Comparison of ENCODE assay signal across 12 cellular contexts in genomic region chr5:102453716-102454115, GRCh38. TPM values are rescaled to one million over a fixed set of nuclear protein-coding genes. Genes with fewer than 3 reads are reported as not detected.
DNase-seq lines count a peak whose midpoint lies in the region; ATAC-seq lines count a peak whose summit lies in the region.
"Had no signal": no experiment of that assay in that cellular context is flagged by ENCODE, and none has a peak within 500 bp of the region (broad histone marks: within the 10 kb centered on the region; RNA-seq: fewer than 3 reads in every experiment).

No MANE protein-coding gene starts in this region.

- H2BK15ac ChIP-seq in mesendoderm (replicated peaks; ENCODE audit: low read depth), result no peak overlapping the region

- no peaks in the 10 kb centered on the region for H3K79me2 ChIP-seq in mesendoderm (ENCODE audit: control insufficient read depth, insufficient read depth, low read length)

- no peaks in the 10 kb centered on the region for H3K36me3 ChIP-seq in mesendoderm (ENCODE audit: control insufficient read depth, insufficient read depth, low read length)

- no peak overlapping the region for H3K18ac ChIP-seq in mesendoderm (ENCODE audit: low read length)

- H3K27ac ChIP-seq in mesendoderm (ENCODE audit: low read depth, low read length), result no peak overlapping the region

- H2BK5ac ChIP-seq in mesendoderm (ENCODE audit: low read length), result no peak overlapping the region

- DNase-seq in ELR (ENCODE audit: low read depth) (peak; percentile 43), T-cell (no peak), cerebellum (ENCODE audit: low spot score) (no peak), NCI-H2196 (lab: John Stamatoyannopoulos, UW; ENCODE audit: unreplicated experiment) (no peak), mesendoderm (no peak)
- DNase-seq in activated T-helper 1 cell treated with anti-CD3 and anti-CD28 coated beads, Interleukin-12 subunit alpha, Interleukin-12 subunit beta, Interleukin-2, Interleukin-4 antibody, amounts not matched to agents 30 ng/mL and 10 ng/mL and 1 ng/mL, durations not matched to agents 14 hours and 24 hours and 36 hours (ENCODE audit: low spot score), result no peak
- DNase-seq: activated CD8-positive, alpha-beta T cell treated with anti-CD3 and anti-CD28 coated beads, Interleukin-2, amount 10 ng/mL, durations not matched to agents 7 days and 5 days; NCI-H1048 had no signal

- H3K23ac ChIP-seq in mesendoderm (ENCODE audit: low read length), result no peak overlapping the region

- H3K27me3 Mint-ChIP-seq in T-cell, result no peaks in the 10 kb centered on the region
- no peaks in the 10 kb centered on the region for H3K27me3 Mint-ChIP-seq in activated T-helper 1 cell treated with anti-CD3 and anti-CD28 coated beads, Interleukin-12 subunit alpha, Interleukin-12 subunit beta, Interleukin-2, Interleukin-4 antibody, amounts not matched to agents 30 ng/mL and 10 ng/mL and 1 ng/mL, durations not matched to agents 14 hours and 24 hours and 36 hours (ENCODE audit: insufficient read depth)

- H3K4ac ChIP-seq in mesendoderm (ENCODE audit: low read depth, low read length), result no peak overlapping the region

- no peaks in the 10 kb centered on the region for H3K4me1 ChIP-seq in mesendoderm (ENCODE audit: control insufficient read depth, low read depth, low read length)

- intact Hi-C loops in activated T-helper 1 cell treated with anti-CD3 and anti-CD28 coated beads, Interleukin-12 subunit alpha, Interleukin-12 subunit beta, Interleukin-2, Interleukin-4 antibody, amounts not matched to agents 30 ng/mL and 10 ng/mL and 1 ng/mL, durations not matched to agents 14 hours and 24 hours and 36 hours (cut with micrococcal nuclease), result no loop called here

- POLR2A ChIA-PET in T-cell (lab: Charles Lee), result no interaction called here

- CTCF ChIA-PET in T-cell (lab: Charles Lee), result interaction anchor here in 1 of 2 donors (0.5 kb wide), 1 partner anchor 1019 kb away, joined by 3 read pairs; no protein-coding TSS in a partner anchor

- no peaks in the 10 kb centered on the region for H3K36me3 Mint-ChIP-seq in T-cell
- no peaks in the 10 kb centered on the region for H3K36me3 Mint-ChIP-seq in activated T-helper 1 cell treated with anti-CD3 and anti-CD28 coated beads, Interleukin-12 subunit alpha, Interleukin-12 subunit beta, Interleukin-2, Interleukin-4 antibody, amounts not matched to agents 30 ng/mL and 10 ng/mL and 1 ng/mL, durations not matched to agents 14 hours and 24 hours and 36 hours (ENCODE audit: low read depth)

- H3K27me3 ChIP-seq in mesendoderm (ENCODE audit: insufficient read depth, low read length, poor library complexity), result no peaks in the 10 kb centered on the region

- no peak overlapping the region for H2BK120ac ChIP-seq in mesendoderm (ENCODE audit: low read depth, low read length)

- H4K5ac ChIP-seq in mesendoderm (ENCODE audit: low read length), result no peak overlapping the region

- no peak overlapping the region for H3K4me2 ChIP-seq in mesendoderm (ENCODE audit: low read length)

- H3K9me3 Mint-ChIP-seq in T-cell, result peaks cover 0 to 4% (median 0%) of the 10 kb centered on the region in 3 donors
- no peaks in the 10 kb centered on the region for H3K9me3 Mint-ChIP-seq in activated T-helper 1 cell treated with anti-CD3 and anti-CD28 coated beads, Interleukin-12 subunit alpha, Interleukin-12 subunit beta, Interleukin-2, Interleukin-4 antibody, amounts not matched to agents 30 ng/mL and 10 ng/mL and 1 ng/mL, durations not matched to agents 14 hours and 24 hours and 36 hours
- H3K9me3 Mint-ChIP-seq: stimulated activated naive CD8-positive, alpha-beta T cell treated with anti-CD3 and anti-CD28 coated beads, Interleukin-15, Interleukin-2, amounts not matched to agents 100 ng/mL and 50 ng/mL, for 24 hours had no signal

- peaks cover 0 to 2% (median 0%) of the 10 kb centered on the region in 3 donors for H3K4me1 Mint-ChIP-seq in T-cell
- no peaks in the 10 kb centered on the region for H3K4me1 Mint-ChIP-seq in activated T-helper 1 cell treated with anti-CD3 and anti-CD28 coated beads, Interleukin-12 subunit alpha, Interleukin-12 subunit beta, Interleukin-2, Interleukin-4 antibody, amounts not matched to agents 30 ng/mL and 10 ng/mL and 1 ng/mL, durations not matched to agents 14 hours and 24 hours and 36 hours (ENCODE audit: low read depth)
- H3K4me1 Mint-ChIP-seq: nephron had no signal

- H2AK5ac ChIP-seq in mesendoderm (ENCODE audit: low read length), result no peak overlapping the region

- no peak overlapping the region for H4K8ac ChIP-seq in mesendoderm (ENCODE audit: low read depth, low read length)

- H3K79me1 ChIP-seq in mesendoderm (ENCODE audit: low read length), result no peaks in the 10 kb centered on the region

- no peak overlapping the region for H3K9ac ChIP-seq in mesendoderm (ENCODE audit: low read length)

- H3K27ac Mint-ChIP-seq in T-cell, result no peak overlapping the region
- no peak overlapping the region for H3K27ac Mint-ChIP-seq in activated T-helper 1 cell treated with anti-CD3 and anti-CD28 coated beads, Interleukin-12 subunit alpha, Interleukin-12 subunit beta, Interleukin-2, Interleukin-4 antibody, amounts not matched to agents 30 ng/mL and 10 ng/mL and 1 ng/mL, durations not matched to agents 14 hours and 24 hours and 36 hours
- H3K27ac Mint-ChIP-seq: activated CD8-positive, alpha-beta T cell treated with anti-CD3 and anti-CD28 coated beads, Interleukin-2, amount 10 ng/mL, durations not matched to agents 7 days and 5 days; nephron; stimulated activated naive CD8-positive, alpha-beta T cell treated with anti-CD3 and anti-CD28 coated beads, Interleukin-15, Interleukin-2, amounts not matched to agents 100 ng/mL and 50 ng/mL, for 24 hours had no signal

- no peak overlapping the region for H3K56ac ChIP-seq in mesendoderm (ENCODE audit: low read length)

- ATAC-seq in GM19463 (IDR thresholded peaks at IDR 0.05; ENCODE audit: unreplicated experiment) (peak; percentile 93), HG03108 (IDR thresholded peaks at IDR 0.05; ENCODE audit: unreplicated experiment) (peak; percentile 72), T-cell (replicated peaks in 1 of 4) (no peak)
- ATAC-seq: activated CD8-positive, alpha-beta T cell treated with anti-CD3 and anti-CD28 coated beads, Interleukin-2, amount 10 ng/mL, durations not matched to agents 7 days and 5 days had no signal

- peak overlapping the region in 2 of 3 donors; percentile 17 to 18 for H3K4me3 Mint-ChIP-seq in T-cell
- H3K4me3 Mint-ChIP-seq in activated T-helper 1 cell treated with anti-CD3 and anti-CD28 coated beads, Interleukin-12 subunit alpha, Interleukin-12 subunit beta, Interleukin-2, Interleukin-4 antibody, amounts not matched to agents 30 ng/mL and 10 ng/mL and 1 ng/mL, durations not matched to agents 14 hours and 24 hours and 36 hours, result no peak overlapping the region
- H3K4me3 Mint-ChIP-seq: activated CD8-positive, alpha-beta T cell treated with anti-CD3 and anti-CD28 coated beads, Interleukin-2, amount 10 ng/mL, durations not matched to agents 7 days and 5 days; nephron; stimulated activated naive CD8-positive, alpha-beta T cell treated with anti-CD3 and anti-CD28 coated beads, Interleukin-15, Interleukin-2, amounts not matched to agents 100 ng/mL and 50 ng/mL, for 24 hours had no signal

- H3K4me3 ChIP-seq in mesendoderm (ENCODE audit: low read length), result no peak overlapping the region

RNA-seq across cellular contexts. Expression of gene SLCO6A1, which starts 45.1 kb away (rescaled TPM):
- total RNA-seq in T-cell, result not detected
- not detected for total RNA-seq in cerebellum
- total RNA-seq in activated T-helper 1 cell treated with anti-CD3 and anti-CD28 coated beads, Interleukin-12 subunit alpha, Interleukin-12 subunit beta, Interleukin-2, Interleukin-4 antibody, amounts not matched to agents 30 ng/mL and 10 ng/mL and 1 ng/mL, durations not matched to agents 14 hours and 24 hours and 36 hours, result not detected in 2 replicates
- polyA plus RNA-seq in mesendoderm (2013, experiment 1 of 2), result 0.06 TPM
- polyA plus RNA-seq in mesendoderm (2013, experiment 2 of 2), result not detected
- total RNA-seq: activated CD8-positive, alpha-beta T cell treated with anti-CD3 and anti-CD28 coated beads, Interleukin-2, amount 10 ng/mL, durations not matched to agents 7 days and 5 days had no signal

Comparison
In these comparisons a context has a peak if more than half of its experiments do, and no peak if none do; other contexts are left out.
1. ATAC-seq: peak in GM19463 (single experiment) and HG03108 (single experiment); none in T-cell (0 of 4).